16 cellular contexts compared by ENCODE assay signal in genomic region chr3:52202384-52203077, GRCh38. TPM values are rescaled to one million over a fixed set of nuclear protein-coding genes. Genes with fewer than 3 reads are reported as not detected.
DNase-seq lines count a peak whose midpoint lies in the region; ATAC-seq and TF ChIP-seq lines count a peak whose summit lies in the region.
"Had no signal": no experiment of that assay in that cellular context is flagged by ENCODE, and none has a peak within 500 bp of the region (broad histone marks: within the 10 kb centered on the region; RNA-seq: fewer than 3 reads in every experiment).

No MANE protein-coding gene starts in this region.

- H3K4me1 ChIP-seq in DOHH2 (ENCODE audit: control insufficient read depth, low read length) (peaks cover 36% of the 10 kb centered on the region), mesenchymal stem cell (ENCODE audit: control insufficient read depth, insufficient read depth, low read depth, low read length) (peaks cover 8% of the 10 kb centered on the region), colonic mucosa (peaks cover 5% of the 10 kb centered on the region)

- H3K36me3 ChIP-seq in DOHH2 (ENCODE audit: control insufficient read depth, low read length), result peaks cover 86% of the 10 kb centered on the region
- H3K36me3 ChIP-seq in mesenchymal stem cell (ENCODE audit: control insufficient read depth in 1 of 2, insufficient read depth in 2 of 2, low read depth in 1 of 2, low read length in 2 of 2), result peaks cover 33 to 79% of the 10 kb centered on the region in 2 experiments
- H3K36me3 ChIP-seq in colonic mucosa, result peaks cover 33% of the 10 kb centered on the region

- 95% methylated on average over 3 of the region's 4 CpGs for WGBS in mesenchymal stem cell

- no peaks in the 10 kb centered on the region; the same call in 1 of the 2 replicates for H4K20me1 ChIP-seq in DOHH2 (ENCODE audit: control insufficient read depth, insufficient read depth, low read depth, low read length)

- H3K9me3 ChIP-seq in DOHH2 (ENCODE audit: control insufficient read depth, insufficient read depth, low read length), result no peaks in the 10 kb centered on the region
- H3K9me3 ChIP-seq in mesenchymal stem cell (ENCODE audit: control insufficient read depth, low read length), result no peaks in the 10 kb centered on the region
- no peaks in the 10 kb centered on the region for H3K9me3 ChIP-seq in colonic mucosa
- H3K9me3 ChIP-seq: MG63 had no signal

- H3K9me2 ChIP-seq in DOHH2 (replicated peaks; ENCODE audit: control insufficient read depth, low read length), result no peaks in the 10 kb centered on the region

- H3K4me2 ChIP-seq in DOHH2 (ENCODE audit: low read length) (peak overlapping the region; percentile 48), mesenchymal stem cell (ENCODE audit: low read length, poor library complexity, severe bottlenecking) (no peak overlapping the region)

- DNase-seq in mesenchymal stem cell (peak; percentile 39), colonic mucosa (no peak), WTC11 (ENCODE audit: low spot score) (no peak)
- no peak for DNase-seq in central memory CD4-positive, alpha-beta T cell
- DNase-seq: CD4-positive, alpha-beta T cell; HFFc6; MG63; NCI-H69 had no signal

- no peak overlapping the region for H2BK120ac ChIP-seq in mesenchymal stem cell (ENCODE audit: low read depth, low read length)

- H2AFZ ChIP-seq in mesenchymal stem cell (ENCODE audit: low read depth, low read length), result no peak overlapping the region
- H2AFZ ChIP-seq: hepatocyte had no signal

- no peak overlapping the region for H4K8ac ChIP-seq in mesenchymal stem cell (ENCODE audit: low read length)

- TF ChIP-seq CTCF in DOHH2 (IDR thresholded peaks at IDR 0.05; ENCODE audit: low read depth, low read length, poor library complexity, severe bottlenecking) (no peak), VCaP (conservative IDR thresholded peaks at IDR 0.05) (no peak), colonic mucosa (IDR thresholded peaks at IDR 0.05) (no peak), WTC11 (IDR thresholded peaks at IDR 0.05) (no peak)

- intact Hi-C loops in colonic mucosa (cut with DNase I), result no loop called here

- H2BK5ac ChIP-seq in mesenchymal stem cell (ENCODE audit: low read depth, low read length, poor library complexity, severe bottlenecking), result no peak overlapping the region

- peak overlapping the region; percentile 25; the same call in 1 of the 2 replicates for H3K4me3 ChIP-seq in DOHH2 (ENCODE audit: low read length)
- no peak overlapping the region for H3K4me3 ChIP-seq in mesenchymal stem cell (ENCODE audit: insufficient read depth in 1 of 2, low read depth in 1 of 2, low read length in 2 of 2)
- no peak overlapping the region for H3K4me3 ChIP-seq in colonic mucosa
- H3K4me3 ChIP-seq: hepatocyte, MG63 had no signal

- H3K27me3 Mint-ChIP-seq in WTC11 (ENCODE audit: low read depth), result peaks cover 2% of the 10 kb centered on the region; the same call in 1 of the 2 replicates
- H3K27me3 Mint-ChIP-seq: CD4-positive, alpha-beta T cell had no signal

- H2BK12ac ChIP-seq in mesenchymal stem cell (ENCODE audit: low read length in 2 of 2), result no peak overlapping the region

- peaks cover 66% of the 10 kb centered on the region for H3K36me3 Mint-ChIP-seq in WTC11

- no peak overlapping the region for H4K91ac ChIP-seq in mesenchymal stem cell (ENCODE audit: low read length)

- H3K4ac ChIP-seq in mesenchymal stem cell (ENCODE audit: low read depth in 1 of 2, low read length in 2 of 2), result no peak overlapping the region

- no peak overlapping the region for H3K23ac ChIP-seq in mesenchymal stem cell (ENCODE audit: low read length in 2 of 2)

- CTCF ChIA-PET in WTC11 (lab: Charles Lee), result interaction anchor here (1.3 kb wide), 1 partner anchor 18 kb away, joined by 10 read pairs; no protein-coding TSS in a partner anchor

- H3K79me2 ChIP-seq in DOHH2 (ENCODE audit: control insufficient read depth, low read length), result peaks cover 16% of the 10 kb centered on the region

- H3K14ac ChIP-seq in mesenchymal stem cell (ENCODE audit: low read length in 2 of 2), result no peak overlapping the region

- H2AK5ac ChIP-seq in mesenchymal stem cell (ENCODE audit: low read length, severe bottlenecking), result no peak overlapping the region

- H3K9ac ChIP-seq in mesenchymal stem cell (ENCODE audit: low read length) (no peak overlapping the region), colonic mucosa (ENCODE audit: low read depth in 2 of 2, low read length in 2 of 2) (no peak overlapping the region)

- no peak overlapping the region for H3K4me3 Mint-ChIP-seq in WTC11
- H3K4me3 Mint-ChIP-seq: CD4-positive, alpha-beta T cell; HFFc6; nephron had no signal

- H3K9me3 Mint-ChIP-seq in WTC11, result no peaks in the 10 kb centered on the region
- H3K9me3 Mint-ChIP-seq: CD4-positive, alpha-beta T cell; HFFc6; nephron had no signal

- no peaks in the 10 kb centered on the region for H3F3A ChIP-seq in DOHH2 (ENCODE audit: control insufficient read depth, insufficient read depth)

- no peaks in the 10 kb centered on the region for H3K27me3 ChIP-seq in DOHH2 (ENCODE audit: control insufficient read depth, low read length)
- no peaks in the 10 kb centered on the region for H3K27me3 ChIP-seq in mesenchymal stem cell (ENCODE audit: control insufficient read depth in 1 of 2, insufficient read depth in 1 of 2, low read length in 2 of 2)
- H3K27me3 ChIP-seq in colonic mucosa, result no peaks in the 10 kb centered on the region
- H3K27me3 ChIP-seq: hepatocyte, MG63 had no signal

- no peak overlapping the region for H3K27ac Mint-ChIP-seq in WTC11
- H3K27ac Mint-ChIP-seq: CD4-positive, alpha-beta T cell; HFFc6; nephron had no signal

- H3K79me1 ChIP-seq in mesenchymal stem cell (replicated peaks; ENCODE audit: low read length, poor library complexity, severe bottlenecking), result peaks cover 24% of the 10 kb centered on the region

- no peak overlapping the region for H2BK15ac ChIP-seq in mesenchymal stem cell (ENCODE audit: low read depth, poor library complexity, severe bottlenecking)

- POLR2A ChIA-PET in WTC11 (lab: Charles Lee), result no interaction called here

- ATAC-seq in HG02610 (IDR thresholded peaks at IDR 0.05; ENCODE audit: unreplicated experiment), result peak; percentile 39
- ATAC-seq in GM21737 (IDR thresholded peaks at IDR 0.05; ENCODE audit: unreplicated experiment), result no peak
- no peak for ATAC-seq in WTC11

- H3K18ac ChIP-seq in mesenchymal stem cell (ENCODE audit: low read depth in 1 of 2, low read length in 2 of 2), result no peak overlapping the region

- H3K27ac ChIP-seq in DOHH2 (ENCODE audit: low read depth, low read length) (no peak overlapping the region), VCaP (peak overlapping the region; percentile 60; the same call in 1 of the 2 replicates), mesenchymal stem cell (ENCODE audit: low read length, poor library complexity, severe bottlenecking) (no peak overlapping the region), colonic mucosa (no peak overlapping the region)

- peaks cover 12% of the 10 kb centered on the region for H3K4me1 Mint-ChIP-seq in WTC11

TF ChIP-seq in WTC11, 78 proteins besides CTCF, POLR2A, EP300 and RAD21 (continues in another document):
- TF ChIP-seq NR1H2 (CRISPR knock-in tag; IDR thresholded peaks at IDR 0.05) (no peak), NFE2L1 (CRISPR knock-in tag; IDR thresholded peaks at IDR 0.05) (no peak), ZNF423 (CRISPR knock-in tag; IDR thresholded peaks at IDR 0.05) (no peak), CREM (CRISPR knock-in tag; IDR thresholded peaks at IDR 0.05) (no peak), SMAD4 (CRISPR knock-in tag; IDR thresholded peaks at IDR 0.05) (no peak), SMAD3 (CRISPR knock-in tag; IDR thresholded peaks at IDR 0.05; ENCODE audit: borderline replicate concordance) (no peak), PREB (CRISPR knock-in tag; IDR thresholded peaks at IDR 0.05; ENCODE audit: borderline replicate concordance) (no peak)

RNA-seq across cellular contexts. Expression of gene ALAS1, which starts 4.6 kb away (rescaled TPM):
- polyA plus RNA-seq in mesenchymal stem cell (2013, experiment 1 of 2), result 64.5 TPM
- 61.9 TPM for polyA plus RNA-seq in mesenchymal stem cell (2013, experiment 2 of 2)
- total RNA-seq in colonic mucosa (100 to 1,000 TPM in 1 of 2 donors, 10 to 100 TPM in 1; 90.6 to 103 TPM), WTC11 (2021) (39.1 to 43.0 TPM (median 39.4 TPM) in 3 replicates)

RNA-seq across cellular contexts. Expression of gene TLR9, which starts 22.9 kb away (rescaled TPM):
- polyA plus RNA-seq in mesenchymal stem cell (2013, experiment 1 of 2), result not detected
- 0.01 TPM for polyA plus RNA-seq in mesenchymal stem cell (2013, experiment 2 of 2)
- under 1 TPM; 0.25 to 0.27 TPM for total RNA-seq in colonic mucosa
- not detected in 3 replicates for total RNA-seq in WTC11 (2021)
- total RNA-seq: endothelial cell of umbilical vein, hepatocyte, HFFc6, skeletal muscle tissue had no signal
- polyA plus RNA-seq: endothelial cell of umbilical vein, hepatocyte had no signal

RNA-seq across cellular contexts. Expression of gene TWF2, which starts 36.4 kb away (rescaled TPM):
- polyA plus RNA-seq in mesenchymal stem cell (2013, experiment 1 of 2), result 91.9 TPM
- 91.8 TPM for polyA plus RNA-seq in mesenchymal stem cell (2013, experiment 2 of 2)
- total RNA-seq in colonic mucosa (10 to 100 TPM; 44.2 to 45.0 TPM), WTC11 (2021) (60.8 to 71.1 TPM (median 66.3 TPM) in 3 replicates)

RNA-seq across cellular contexts. Expression of gene PPM1M, which starts 43.0 kb away (rescaled TPM):
- 11.3 TPM for polyA plus RNA-seq in mesenchymal stem cell (2013, experiment 1 of 2)
- polyA plus RNA-seq in mesenchymal stem cell (2013, experiment 2 of 2), result 10.9 TPM
- total RNA-seq in colonic mucosa, result 1 to 10 TPM; 5.4 to 8.1 TPM
- total RNA-seq in WTC11 (2021), result 5.1 to 7.0 TPM (median 6.0 TPM) in 3 replicates

RNA-seq across cellular contexts. Expression of gene POC1A, which starts 48.3 kb away (rescaled TPM):
- polyA plus RNA-seq in mesenchymal stem cell (2013, experiment 1 of 2), result 2.7 TPM
- 2.4 TPM for polyA plus RNA-seq in mesenchymal stem cell (2013, experiment 2 of 2)
- total RNA-seq in colonic mucosa (10 to 100 TPM in 1 of 2 donors, 1 to 10 TPM in 1; 7.6 to 33.7 TPM), WTC11 (2021) (31.3 to 36.2 TPM (median 34.9 TPM) in 3 replicates)
